In the genomic region with DNA sequence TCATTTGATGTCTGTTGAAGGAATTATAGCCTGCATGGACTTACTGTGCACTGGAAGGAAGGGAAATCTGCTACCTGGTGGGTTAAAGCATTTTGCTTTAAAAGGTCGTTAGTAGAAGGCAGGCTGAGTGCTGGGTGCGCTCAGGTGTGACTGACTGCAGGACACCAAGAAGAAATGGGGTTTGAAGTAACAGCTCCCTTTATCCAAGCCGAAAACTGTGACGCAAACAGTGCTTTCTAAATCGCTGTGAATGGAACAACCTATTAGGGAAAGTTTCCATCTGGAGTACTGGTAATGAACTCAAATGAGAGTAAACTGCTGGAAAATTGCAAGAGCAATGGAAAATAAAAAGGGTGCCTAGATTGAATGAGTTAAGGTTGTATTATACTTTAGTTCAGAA, we compare ENCODE assay signal across 23 cellular contexts.
DNase-seq lines count a peak whose midpoint lies in the region; ATAC-seq, FAIRE-seq and TF ChIP-seq lines count a peak whose summit lies in the region.
"Had no signal": no experiment of that assay in that cellular context is flagged by ENCODE, and none has a peak within 500 bp of the region (broad histone marks: within the 10 kb centered on the region; RNA-seq: fewer than 3 reads in every experiment).

No MANE protein-coding gene starts in this region.

- WGBS in thyroid gland, 2 donors: 35 to 45% methylated on average over 5 of the region's 5 CpGs

- H3K27me3 ChIP-seq in WERI-Rb-1 (ENCODE audit: insufficient read depth, low read depth, severe bottlenecking) (no peaks in the 10 kb centered on the region), thyroid gland (no peaks in the 10 kb centered on the region)
- H3K27me3 ChIP-seq: BLaER1 had no signal

- ATAC-seq in GM18858 (IDR thresholded peaks at IDR 0.05; ENCODE audit: unreplicated experiment): no peak

- H3K4me1 ChIP-seq in thyroid gland: peaks cover 4 to 7% of the 10 kb centered on the region in 2 donors

- H3K9me3 ChIP-seq in WERI-Rb-1 (ENCODE audit: severe bottlenecking) (no peaks in the 10 kb centered on the region), thyroid gland (no peaks in the 10 kb centered on the region)
- H3K9me3 ChIP-seq: SK-N-SH had no signal

- H3K4me3 ChIP-seq in WERI-Rb-1 (ENCODE audit: low read depth, low read length): no peak overlapping the region
- no peak overlapping the region for H3K4me3 ChIP-seq in thyroid gland (replicated peaks in 1 of 3)
- H3K4me3 ChIP-seq: BLaER1 had no signal

- DNase-seq in NCI-H82 (lab: John Stamatoyannopoulos, UW) (peak; percentile 27), NCI-H82 treated with DMSO at 0.1 percent for 48 hours (lab: John Stamatoyannopoulos, UW; ENCODE audit: unreplicated experiment) (no peak), WERI-Rb-1 (peak; percentile 12), thyroid gland (peak; percentile 59 to 65), type B pancreatic cell (ENCODE audit: extremely low spot score, unreplicated experiment) (no peak)
- no peak for DNase-seq in stimulated activated CD4-positive, alpha-beta T cell treated with anti-CD3 and anti-CD28 coated beads, Interleukin-1b, Interleukin-23, amount 100 ng/mL, for 48 hours
- DNase-seq: CD4-positive, CD25-positive, alpha-beta regulatory T cell; DMS153; HCEC 1CT; NCI-H1092; NCI-H1417 treated with DMSO at 0.1 percent for 48 hours; NCI-H1694 treated with DMSO at 0.1 percent for 48 hours; NCI-H2081 treated with DMSO at 0.1 percent for 48 hours; NCI-H2227 treated with DMSO at 0.1 percent for 48 hours; NCI-H526 treated with DMSO at 0.1 percent for 48 hours; SK-N-SH; SW 1271 had no signal

- intact Hi-C loops in thyroid gland (cut with DNase I): no loop called here

- no peaks in the 10 kb centered on the region for H3K36me3 Mint-ChIP-seq in type B pancreatic cell

- H3K27ac ChIP-seq in WERI-Rb-1 (no peak overlapping the region), thyroid gland (peak overlapping the region in 2 of 3 donors; percentile 7 to 56)
- H3K27ac ChIP-seq: BLaER1 had no signal

- peak; percentile 9 for FAIRE-seq in islet of Langerhans (lab: Jason Lieb, UNC)
- FAIRE-seq: A204.1, H1, RCC 7860 had no signal

- H3K27ac Mint-ChIP-seq in type B pancreatic cell: no peak overlapping the region
- H3K27ac Mint-ChIP-seq: CD4-positive, CD25-positive, alpha-beta regulatory T cell had no signal

- no peaks in the 10 kb centered on the region for H3K4me1 Mint-ChIP-seq in type B pancreatic cell (ENCODE audit: unreplicated experiment)

- peak in 1 of 2 donors; percentile 15 for TF ChIP-seq POLR2A in thyroid gland (IDR thresholded peaks at IDR 0.05)

- no peaks in the 10 kb centered on the region for H3K27me3 Mint-ChIP-seq in type B pancreatic cell
- H3K27me3 Mint-ChIP-seq: CD4-positive, CD25-positive, alpha-beta regulatory T cell had no signal

- TF ChIP-seq CTCF in WERI-Rb-1 (IDR thresholded peaks at IDR 0.05; ENCODE audit: low read depth, low read length) (no peak), thyroid gland (IDR thresholded peaks at IDR 0.05) (no peak), type B pancreatic cell (conservative IDR thresholded peaks at IDR 0.05) (no peak)

- peaks cover 5% of the 10 kb centered on the region for H3K9me3 Mint-ChIP-seq in type B pancreatic cell
- H3K9me3 Mint-ChIP-seq: CD4-positive, CD25-positive, alpha-beta regulatory T cell had no signal

- no peak overlapping the region for H3K4me3 Mint-ChIP-seq in type B pancreatic cell
- H3K4me3 Mint-ChIP-seq: CD4-positive, CD25-positive, alpha-beta regulatory T cell had no signal

- H3K36me3 ChIP-seq in WERI-Rb-1 (no peaks in the 10 kb centered on the region), thyroid gland (no peaks in the 10 kb centered on the region)
- H3K36me3 ChIP-seq: BLaER1 had no signal

Comparison
In these comparisons a context has a peak if more than half of its experiments do, and no peak if none do; other contexts are left out.
1. DNase-seq: peak in NCI-H82 (single experiment), WERI-Rb-1 (single experiment) and thyroid gland (2 of 2); none in NCI-H82 treated with DMSO at 0.1 percent for 48 hours (single experiment), stimulated activated CD4-positive, alpha-beta T cell treated with anti-CD3 and anti-CD28 coated beads, Interleukin-1b, Interleukin-23, amount 100 ng/mL, for 48 hours (single experiment) and type B pancreatic cell (single experiment).